8 cellular contexts compared by ENCODE assay signal in the genomic region with DNA sequence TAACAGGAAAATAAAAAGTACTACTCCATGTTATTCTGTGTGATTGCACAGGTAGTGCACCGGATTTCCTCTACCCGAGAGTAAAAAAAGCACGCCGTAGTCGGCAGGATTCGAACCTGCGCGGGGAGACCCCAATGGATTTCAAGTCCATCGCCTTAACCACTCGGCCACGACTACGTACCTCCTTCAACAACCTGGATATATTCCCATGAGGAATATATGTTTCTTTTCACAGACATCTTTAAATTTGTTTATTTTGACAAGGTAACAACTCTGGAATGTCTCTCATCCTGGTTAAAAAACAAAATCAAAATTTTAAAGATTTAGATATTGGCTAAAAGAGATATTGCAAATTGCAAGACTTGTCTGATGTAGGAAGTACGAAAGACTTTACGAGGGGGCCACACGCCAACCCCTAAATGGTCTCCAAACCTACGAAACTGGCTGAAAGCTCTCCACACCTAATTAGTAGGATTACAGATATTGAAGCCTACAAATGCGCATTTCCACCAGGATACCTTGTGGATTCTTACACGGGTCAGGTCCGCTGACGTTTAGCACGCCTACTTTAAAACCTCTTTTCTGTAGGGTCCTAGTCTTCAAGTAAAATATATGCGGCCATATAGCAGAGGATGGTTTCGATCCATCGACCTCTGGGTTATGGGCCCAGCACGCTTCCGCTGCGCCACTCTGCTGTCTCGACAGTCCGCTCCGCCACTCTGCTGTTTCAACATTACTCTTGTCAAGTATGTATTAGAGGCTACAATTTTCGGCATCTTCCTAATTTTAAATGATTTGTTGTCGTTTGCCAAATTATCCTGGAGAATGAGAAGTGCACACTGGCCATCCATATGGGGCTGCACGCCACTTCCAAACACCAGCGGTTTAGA. TPM values are rescaled to one million over a fixed set of nuclear protein-coding genes. Genes with fewer than 3 reads are reported as not detected.
DNase-seq lines count a peak whose midpoint lies in the region; ATAC-seq and TF ChIP-seq lines count a peak whose summit lies in the region.

No MANE protein-coding gene starts in this region.

- H3K27me3 ChIP-seq in colonic mucosa (no peaks in the 10 kb centered on the region), liver (ENCODE audit: control insufficient read depth in 4 of 4, insufficient read depth in 4 of 4, low read length in 3 of 4) (no peaks in the 10 kb centered on the region)

- H3K4me1 ChIP-seq in colonic mucosa (no peaks in the 10 kb centered on the region), liver (ENCODE audit: control insufficient read depth in 4 of 4, insufficient read depth in 4 of 4, low read length in 3 of 4) (peaks cover 0 to 18% (median 7%) of the 10 kb centered on the region in 4 donors)

- DNase-seq in G401 (ENCODE audit: low spot score) (peak; percentile 85), NCI-H446 treated with DMSO at 0.1 percent for 48 hours (lab: John Stamatoyannopoulos, UW) (peak; percentile 90), colonic mucosa (peak; percentile 88), cortex of kidney (lab: John Stamatoyannopoulos, UW) (no peak)
- peak; percentile 80 to 88 for DNase-seq in activated CD4-positive, alpha-beta T cell treated with anti-CD3 and anti-CD28 coated beads for 4 hours
- peak; percentile 83 to 87 for DNase-seq in stimulated activated CD4-positive, alpha-beta T cell treated with anti-CD3 and anti-CD28 coated beads, Interleukin-2, amount 100 ng/mL, for 48 hours

- in situ Hi-C loops in G401 (cut with HindIII; ENCODE audit: low sequenced_read_pairs), result no loop called here

- 3% methylated on average over 34 of the region's 34 CpGs for WGBS in liver

- TF ChIP-seq CTCF in colonic mucosa (IDR thresholded peaks at IDR 0.05), result no peak
- TF ChIP-seq CTCF in liver (IDR thresholded peaks at IDR 0.05; ENCODE audit: low read depth, low read length, missing input control), result no peak

- H3K27ac ChIP-seq in colonic mucosa (peak overlapping the region; percentile 5), liver (ENCODE audit: low read depth in 1 of 2, low read length in 2 of 2) (peak overlapping the region in 1 of 2 donors; percentile 61)

- ATAC-seq in HG02973 (IDR thresholded peaks at IDR 0.05; ENCODE audit: unreplicated experiment), result peak; percentile 41

- H3K9ac ChIP-seq in colonic mucosa (ENCODE audit: low read depth in 2 of 2, low read length in 2 of 2), result peak overlapping the region in 1 of 2 donors; percentile 62
- peak overlapping the region; percentile 2 to 28 for H3K9ac ChIP-seq in liver (ENCODE audit: low read depth in 1 of 2, low read length in 2 of 2)

- intact Hi-C loops in colonic mucosa (cut with DNase I), result no loop called here

- H3K36me3 ChIP-seq in colonic mucosa, result no peaks in the 10 kb centered on the region
- H3K36me3 ChIP-seq in liver (ENCODE audit: control insufficient read depth in 4 of 4, insufficient read depth in 3 of 4, low read depth in 1 of 4, low read length in 3 of 4), result no peaks in the 10 kb centered on the region

- H3K4me3 ChIP-seq in colonic mucosa, result peak overlapping the region; percentile 38
- H3K4me3 ChIP-seq in liver (ENCODE audit: low read depth in 1 of 3, low read length in 3 of 3), result peak overlapping the region; percentile 52 to 83 (median 78)

- no peak for TF ChIP-seq RAD21 in liver (IDR thresholded peaks at IDR 0.05)

- H3K9me3 ChIP-seq in colonic mucosa, result no peaks in the 10 kb centered on the region
- no peaks in the 10 kb centered on the region for H3K9me3 ChIP-seq in liver (ENCODE audit: control insufficient read depth in 4 of 4, low read length in 3 of 4)

TF ChIP-seq in liver, 16 proteins besides CTCF, POLR2A, EP300 and RAD21:
- TF ChIP-seq GABPA (IDR thresholded peaks at IDR 0.05 in 1 of 2, conservative IDR thresholded peaks at IDR 0.05 in 1 of 2), result no peak
- TF ChIP-seq, protein P1, sequence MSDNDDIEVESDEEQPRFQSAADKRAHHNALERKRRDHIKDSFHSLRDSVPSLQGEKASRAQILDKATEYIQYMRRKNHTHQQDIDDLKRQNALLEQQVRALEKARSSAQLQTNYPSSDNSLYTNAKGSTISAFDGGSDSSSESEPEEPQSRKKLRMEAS (IDR thresholded peaks at IDR 0.05), result peak; percentile 90
- TF ChIP-seq, protein P2, sequence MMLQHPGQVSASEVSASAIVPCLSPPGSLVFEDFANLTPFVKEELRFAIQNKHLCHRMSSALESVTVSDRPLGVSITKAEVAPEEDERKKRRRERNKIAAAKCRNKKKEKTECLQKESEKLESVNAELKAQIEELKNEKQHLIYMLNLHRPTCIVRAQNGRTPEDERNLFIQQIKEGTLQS (IDR thresholded peaks at IDR 0.05), result peak; percentile 99
- TF ChIP-seq EGR1 (IDR thresholded peaks at IDR 0.05; ENCODE audit: low read depth in 2 of 2), result no peak
- TF ChIP-seq, protein P3, sequence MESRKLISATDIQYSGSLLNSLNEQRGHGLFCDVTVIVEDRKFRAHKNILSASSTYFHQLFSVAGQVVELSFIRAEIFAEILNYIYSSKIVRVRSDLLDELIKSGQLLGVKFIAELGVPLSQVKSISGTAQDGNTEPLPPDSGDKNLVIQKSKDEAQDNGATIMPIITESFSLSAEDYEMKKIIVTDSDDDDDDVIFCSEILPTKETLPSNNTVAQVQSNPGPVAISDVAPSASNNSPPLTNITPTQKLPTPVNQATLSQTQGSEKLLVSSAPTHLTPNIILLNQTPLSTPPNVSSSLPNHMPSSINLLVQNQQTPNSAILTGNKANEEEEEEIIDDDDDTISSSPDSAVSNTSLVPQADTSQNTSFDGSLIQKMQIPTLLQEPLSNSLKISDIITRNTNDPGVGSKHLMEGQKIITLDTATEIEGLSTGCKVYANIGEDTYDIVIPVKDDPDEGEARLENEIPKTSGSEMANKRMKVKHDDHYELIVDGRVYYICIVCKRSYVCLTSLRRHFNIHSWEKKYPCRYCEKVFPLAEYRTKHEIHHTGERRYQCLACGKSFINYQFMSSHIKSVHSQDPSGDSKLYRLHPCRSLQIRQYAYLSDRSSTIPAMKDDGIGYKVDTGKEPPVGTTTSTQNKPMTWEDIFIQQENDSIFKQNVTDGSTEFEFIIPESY (IDR thresholded peaks at IDR 0.05), result peak; percentile 33
- TF ChIP-seq FOXA1 (IDR thresholded peaks at IDR 0.05), result peak; percentile 52
- peak; percentile 78 for TF ChIP-seq YY1 (IDR thresholded peaks at IDR 0.05)
- TF ChIP-seq TAF1 (conservative IDR thresholded peaks at IDR 0.05), result no peak
- peak in 1 of 2 donors; percentile 25 for TF ChIP-seq HNF4A (conservative IDR thresholded peaks at IDR 0.05)
- peak; percentile 1 to 31 for TF ChIP-seq RXRA (IDR thresholded peaks at IDR 0.05)

RNA-seq across cellular contexts. Expression of a gene that starts 52.3 kb away (rescaled TPM):
- total RNA-seq in G401 (2014; rRNA removed; shearing (Covaris generic)), result 1.2 and 3.0 TPM in 2 replicates
- 10 to 100 TPM; 41.7 to 53.3 TPM for total RNA-seq in colonic mucosa
- 10 to 100 TPM in 1 of 2 donors, 1 to 10 TPM in 1; 7.4 to 13.7 TPM for total RNA-seq in liver
- polyA plus RNA-seq in liver, result 1 to 10 TPM; 6.2 to 8.5 TPM
